16 cellular contexts compared by ENCODE assay signal in the genomic region with DNA sequence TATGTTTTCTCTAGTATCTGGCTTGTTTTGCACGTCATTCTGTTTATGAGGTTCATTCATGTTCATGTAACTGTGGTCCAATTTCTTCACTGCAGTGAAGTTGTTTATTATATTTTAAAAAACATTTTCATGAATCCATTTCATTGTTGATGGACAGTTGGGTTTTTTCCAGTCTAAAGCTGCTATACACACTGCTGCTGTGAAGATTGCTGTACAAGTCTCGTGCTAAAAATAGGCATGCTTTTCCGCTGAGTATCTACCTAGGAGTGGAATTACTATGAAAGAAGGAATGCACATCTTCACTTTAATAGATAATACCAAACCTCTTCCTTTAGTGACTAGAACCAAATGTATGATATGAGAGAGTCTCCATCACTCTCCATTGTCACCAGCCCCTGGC. TPM values are rescaled to one million over a fixed set of nuclear protein-coding genes. Genes with fewer than 3 reads are reported as not detected.
DNase-seq lines count a peak whose midpoint lies in the region; ATAC-seq and TF ChIP-seq lines count a peak whose summit lies in the region.
"Had no signal": no experiment of that assay in that cellular context is flagged by ENCODE, and none has a peak within 500 bp of the region (broad histone marks: within the 10 kb centered on the region; RNA-seq: fewer than 3 reads in every experiment).

No MANE protein-coding gene starts in this region.

- DNase-seq in ELR (ENCODE audit: low read depth) (peak; percentile 93), SJSA1 (ENCODE audit: low read depth in 1 of 2, low spot score in 2 of 2) (peak; percentile 65 to 86), foreskin keratinocyte (peak; percentile 85 to 95), smooth muscle cell (lab: John Stamatoyannopoulos, UW; ENCODE audit: unreplicated experiment) (no peak), NAMALWA (ENCODE audit: low spot score) (no peak), NCI-H524 treated with DMSO at 0.1 percent for 48 hours (lab: John Stamatoyannopoulos, UW) (no peak), SW 1271 (lab: John Stamatoyannopoulos, UW) (no peak)
- DNase-seq: activated CD8-positive, alpha-beta memory T cell treated with anti-CD3 and anti-CD28 coated beads, Interleukin-2, amount 50 U/mL, for 4 hours; activated naive CD8-positive, alpha-beta T cell treated with anti-CD3 and anti-CD28 coated beads for 36 hours; COR-L47; NCI-H1417 treated with DMSO at 0.1 percent for 48 hours; NCI-H69; nucleus accumbens; SIG-M5 had no signal

- H3K9me3 ChIP-seq in SJSA1 (replicated peaks): no peaks in the 10 kb centered on the region
- H3K9me3 ChIP-seq in smooth muscle cell (replicated peaks; ENCODE audit: low read depth): no peaks in the 10 kb centered on the region

- peaks cover 13% of the 10 kb centered on the region for H3F3A ChIP-seq in smooth muscle cell (ENCODE audit: low read depth)

- H2AFZ ChIP-seq in smooth muscle cell (ENCODE audit: low read depth): no peak overlapping the region

- no peaks in the 10 kb centered on the region for H3K27me3 ChIP-seq in SJSA1 (replicated peaks)
- H3K27me3 ChIP-seq in foreskin keratinocyte: no peaks in the 10 kb centered on the region
- H3K27me3 ChIP-seq in smooth muscle cell (ENCODE audit: low read depth): no peaks in the 10 kb centered on the region

- no peak overlapping the region for H3K4me3 ChIP-seq in SJSA1
- H3K4me3 ChIP-seq in smooth muscle cell: no peak overlapping the region

- peak overlapping the region; percentile 68 for H3K4me2 ChIP-seq in smooth muscle cell

- no peaks in the 10 kb centered on the region for H4K20me1 ChIP-seq in smooth muscle cell (ENCODE audit: low read depth)

- H3K9ac ChIP-seq in smooth muscle cell (ENCODE audit: low read depth): peak overlapping the region; percentile 87

- WGBS in smooth muscle cell (ENCODE audit: low lambda C conversion rate): 19% methylated on average over 3 of the region's 3 CpGs

- peaks cover 74% of the 10 kb centered on the region for H3K4me1 ChIP-seq in SJSA1 (replicated peaks)
- H3K4me1 ChIP-seq in foreskin keratinocyte: peaks cover 64% of the 10 kb centered on the region
- H3K4me1 ChIP-seq in smooth muscle cell (ENCODE audit: low read depth): peaks cover 29% of the 10 kb centered on the region

- H3K36me3 ChIP-seq in SJSA1: no peaks in the 10 kb centered on the region
- H3K36me3 ChIP-seq in smooth muscle cell (ENCODE audit: low read depth): no peaks in the 10 kb centered on the region

- peaks cover 13% of the 10 kb centered on the region for H3K79me2 ChIP-seq in smooth muscle cell (ENCODE audit: low read depth)

- TF ChIP-seq CTCF in foreskin keratinocyte (conservative IDR thresholded peaks at IDR 0.05): no peak
- no peak for TF ChIP-seq CTCF in smooth muscle cell (IDR thresholded peaks at IDR 0.05; ENCODE audit: borderline replicate concordance, insufficient read depth, poor library complexity, severe bottlenecking)

- H3K27ac ChIP-seq in SJSA1 (peak overlapping the region; percentile 94), foreskin keratinocyte (peak overlapping the region; percentile 98), smooth muscle cell (ENCODE audit: low read depth) (peak overlapping the region; percentile 99)

- peak; percentile 77 for ATAC-seq in foreskin keratinocyte
- no peak for ATAC-seq in HG02981 (IDR thresholded peaks at IDR 0.05; ENCODE audit: unreplicated experiment)
- ATAC-seq: stimulated activated effector memory CD8-positive, alpha-beta T cell treated with anti-CD3 and anti-CD28 coated beads, Interleukin-12 subunit alpha, Interleukin-12 subunit beta, amount 100 ng/mL, for 72 hours had no signal

RNA-seq across cellular contexts. Expression of gene ETS2, which starts 49.0 kb away (rescaled TPM):
- 44.4 and 48.2 TPM in 2 replicates for total RNA-seq in SJSA1 (2014; rRNA removed; shearing (Covaris generic))
- total RNA-seq in foreskin keratinocyte (46.4 and 61.5 TPM in 2 replicates), smooth muscle cell (77.0 and 77.7 TPM in 2 replicates)
- polyA plus RNA-seq in foreskin keratinocyte (21.4 and 32.5 TPM in 2 replicates), smooth muscle cell (63.8 and 65.9 TPM in 2 replicates)

Comparison
In these comparisons a context has a peak if more than half of its experiments do, and no peak if none do; other contexts are left out.
1. DNase-seq: peak in ELR (single experiment), SJSA1 (2 of 2) and foreskin keratinocyte (2 of 2); none in smooth muscle cell (single experiment), NAMALWA (single experiment), NCI-H524 treated with DMSO at 0.1 percent for 48 hours (single experiment) and SW 1271 (0 of 2).
2. Peak in every context shown above with its lines, with median percentiles within 50 percentile points of each other: H3K27ac ChIP-seq.